Comparison of ENCODE assay signal across 18 cellular contexts in genomic region chr10:119630300-119630699, GRCh38. TPM values are rescaled to one million over a fixed set of nuclear protein-coding genes. Genes with fewer than 3 reads are reported as not detected.
DNase-seq lines count a peak whose midpoint lies in the region; ATAC-seq, FAIRE-seq and TF ChIP-seq lines count a peak whose summit lies in the region.
"Had no signal": no experiment of that assay in that cellular context is flagged by ENCODE, and none has a peak within 500 bp of the region (broad histone marks: within the 10 kb centered on the region; RNA-seq: fewer than 3 reads in every experiment).

No MANE protein-coding gene starts in this region.

- peak in 3 of 4 donors; percentile 19 to 79 (median 35) for ATAC-seq in pancreas
- ATAC-seq in HG03378 (IDR thresholded peaks at IDR 0.05; ENCODE audit: unreplicated experiment), result no peak
- ATAC-seq: HCT116 had no signal

- H3K27ac Mint-ChIP-seq in chondrocyte (ENCODE audit: unreplicated experiment), result no peak overlapping the region
- H3K27ac Mint-ChIP-seq: CD4-positive, alpha-beta memory T cell; H9; HFFc6 had no signal

- in situ Hi-C loops in brain microvascular endothelial cell (cut with HindIII; ENCODE audit: low pct_ligation_motif_present, low sequenced_read_pairs), result no loop called here

- intact Hi-C loops in pancreas (cut with DNase I) (no loop called here), tibial artery (cut with DNase I; ENCODE audit: low total_unique reads) (no loop called here)

- WGBS in pancreas, 2 donors, result 45 to 46% methylated on average over 5 of the region's 5 CpGs

- H3K27me3 Mint-ChIP-seq in chondrocyte (ENCODE audit: low read depth), result no peaks in the 10 kb centered on the region
- H3K27me3 Mint-ChIP-seq: CD4-positive, alpha-beta memory T cell had no signal

- H3K9me3 ChIP-seq in pancreas, result no peaks in the 10 kb centered on the region
- no peaks in the 10 kb centered on the region for H3K9me3 ChIP-seq in tibial artery

- no peaks in the 10 kb centered on the region for H3K4me1 ChIP-seq in pancreas
- no peaks in the 10 kb centered on the region for H3K4me1 ChIP-seq in tibial artery

- no peak overlapping the region for H3K4me3 Mint-ChIP-seq in chondrocyte (ENCODE audit: unreplicated experiment)
- H3K4me3 Mint-ChIP-seq: CD4-positive, alpha-beta memory T cell; H9; HFFc6 had no signal

- H3K36me3 ChIP-seq in pancreas, result no peaks in the 10 kb centered on the region
- no peaks in the 10 kb centered on the region for H3K36me3 ChIP-seq in brain microvascular endothelial cell (replicated peaks)
- no peaks in the 10 kb centered on the region for H3K36me3 ChIP-seq in tibial artery

- H3K27me3 ChIP-seq in pancreas (no peaks in the 10 kb centered on the region), brain microvascular endothelial cell (replicated peaks) (no peaks in the 10 kb centered on the region), tibial artery (no peaks in the 10 kb centered on the region)

- no peak for TF ChIP-seq CTCF in chondrocyte (IDR thresholded peaks at IDR 0.05)
- TF ChIP-seq CTCF in pancreas (IDR thresholded peaks at IDR 0.05), result no peak
- no peak for TF ChIP-seq CTCF in brain microvascular endothelial cell (IDR thresholded peaks at IDR 0.05; ENCODE audit: low read depth, low read length, missing control alignments)
- TF ChIP-seq CTCF in tibial artery (IDR thresholded peaks at IDR 0.05), result no peak

- FAIRE-seq in pancreas (lab: Jason Lieb, UNC), result no peak
- peak; percentile 52 for FAIRE-seq in urothelium cell line (lab: Jason Lieb, UNC)
- FAIRE-seq: GM12892 had no signal

- H3K9me3 Mint-ChIP-seq in chondrocyte (ENCODE audit: low read depth), result no peaks in the 10 kb centered on the region
- H3K9me3 Mint-ChIP-seq: H9, HFFc6 had no signal

- no peak overlapping the region for H3K27ac ChIP-seq in pancreas
- H3K27ac ChIP-seq in brain microvascular endothelial cell, result no peak overlapping the region
- H3K27ac ChIP-seq in tibial artery, result no peak overlapping the region
- H3K27ac ChIP-seq: GM23248 had no signal

- H3K4me3 ChIP-seq in pancreas (no peak overlapping the region), brain microvascular endothelial cell (ENCODE audit: low read depth, low read length) (no peak overlapping the region), tibial artery (no peak overlapping the region)
- H3K4me3 ChIP-seq: GM23248 had no signal

- H3K4me1 Mint-ChIP-seq in chondrocyte (ENCODE audit: low read depth), result peaks cover 7% of the 10 kb centered on the region
- H3K4me1 Mint-ChIP-seq: CD4-positive, alpha-beta memory T cell; H9 had no signal

- DNase-seq in chondrocyte (ENCODE audit: low spot score) (peak; percentile 3), pancreas (peak in 3 of 6 donors; percentile 25 to 36 (median 35)), urothelium cell line (ENCODE audit: low spot score) (no peak), brain microvascular endothelial cell (no peak), tibial artery (no peak)
- DNase-seq: C1 segment of cervical spinal cord; Calu3; CD4-positive, alpha-beta memory T cell; COR-L47; DMS53; DMS79 treated with DMSO at 0.1 percent for 48 hours; GF-D8; GM23248; H9; HFFc6 had no signal

- H3K36me3 Mint-ChIP-seq in chondrocyte (ENCODE audit: low read depth), result no peaks in the 10 kb centered on the region
- H3K36me3 Mint-ChIP-seq: CD4-positive, alpha-beta memory T cell had no signal

RNA-seq across cellular contexts. Expression of gene BAG3, which starts 20.9 kb away (rescaled TPM):
- total RNA-seq in chondrocyte (54.0 to 63.6 TPM (median 62.0 TPM) in 3 replicates), pancreas (10 to 100 TPM in 2 of 6 donors, 1 to 10 TPM in 4; 6.4 to 13.4 (median 8.3) TPM)
- polyA plus RNA-seq in pancreas, result 10 to 100 TPM in 1 of 2 donors, 1 to 10 TPM in 1; 8.4 to 16.8 TPM

RNA-seq across cellular contexts. Expression of gene TIAL1, which starts 33.5 kb away (rescaled TPM):
- 128 to 132 TPM (median 128 TPM) in 3 replicates for total RNA-seq in chondrocyte
- 10 to 100 TPM; 42.6 to 64.0 (median 45.9) TPM for total RNA-seq in pancreas
- 10 to 100 TPM; 26.3 to 57.7 TPM for polyA plus RNA-seq in pancreas
